Comparison of ENCODE assay signal across 1 cellular context in genomic region chr18:54358495-54358793, GRCh38.
TF ChIP-seq lines count a peak whose summit lies in the region.

No MANE protein-coding gene starts in this region.

TF ChIP-seq in K562, 482 proteins besides CTCF, POLR2A, EP300 and RAD21 (continued from another document):
- TF ChIP-seq STAG1 (CRISPR knock-in tag; IDR thresholded peaks at IDR 0.05; ENCODE audit: borderline replicate concordance) (no peak), PKNOX1 (IDR thresholded peaks at IDR 0.05) (peak; percentile 56; the same call in 1 of the 2 replicates), TAF9B (IDR thresholded peaks at IDR 0.05; ENCODE audit: partially characterized antibody) (no peak)
